ENCODE assay signal across 8 cellular contexts in the genomic region with DNA sequence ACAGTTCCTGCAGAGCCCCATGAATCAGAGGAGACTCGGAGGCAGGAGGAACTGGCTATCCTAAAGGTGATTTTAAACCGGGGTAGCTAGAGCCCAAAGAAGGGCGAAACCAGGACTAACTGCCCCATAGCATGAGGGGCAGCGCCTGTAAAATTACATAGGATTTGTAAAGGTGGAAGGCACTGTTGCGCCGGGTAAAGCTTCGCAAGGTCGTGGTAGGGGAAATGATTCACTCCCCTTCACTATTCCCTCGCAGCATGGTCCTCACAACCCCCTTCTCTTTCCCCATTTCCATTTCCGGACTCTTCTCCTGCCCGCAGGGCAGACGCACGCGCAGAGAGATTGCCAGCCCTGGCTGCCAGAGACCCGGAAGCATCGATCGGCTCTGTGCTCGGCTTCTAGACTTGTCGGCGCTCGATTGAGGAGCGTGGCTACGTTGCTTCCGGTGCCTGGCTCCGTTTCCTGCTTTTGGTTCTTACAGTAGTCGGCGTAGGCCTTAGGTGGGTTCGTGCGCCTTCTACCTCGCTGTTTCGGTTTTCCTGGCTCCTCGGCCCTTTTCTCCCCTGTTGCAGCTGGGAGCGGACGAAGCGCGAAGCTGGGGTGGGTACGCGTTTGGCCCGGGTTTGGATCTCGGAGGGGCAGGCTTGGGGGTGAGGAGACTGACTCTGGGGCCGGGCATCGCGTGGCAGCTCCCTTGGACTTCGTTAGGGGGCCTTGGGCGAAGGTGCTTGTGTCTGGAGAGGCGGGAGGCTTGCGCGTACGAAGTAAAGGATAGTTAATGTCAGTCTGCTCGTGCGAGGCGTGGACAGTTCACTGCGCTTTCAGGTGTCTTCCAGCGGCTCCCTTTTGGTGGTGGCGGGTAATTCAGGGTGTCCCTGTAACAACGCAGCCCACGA. TPM values are rescaled to one million over a fixed set of nuclear protein-coding genes. Genes with fewer than 3 reads are reported as not detected.
A peak's percentile ranks its signal among the peaks of the same experiment; 100 is the strongest.
DNase-seq lines count a peak whose midpoint lies in the region; ATAC-seq and TF ChIP-seq lines count a peak whose summit lies in the region.

SNRPB2 (plus strand) TSS at position 462 of the 896 bp plus-strand sequence. CDS start 1,677 bp downstream, outside the sequence.

- in situ Hi-C loops in Panc1 (cut with HindIII; ENCODE audit: low pct_unique_long_range_greater_than_20kb, low sequenced_read_pairs): no loop called here

- peak within 1 kb of the TSS; percentile 100 for H3K4me3 ChIP-seq in Panc1 (ENCODE audit: low read depth in 2 of 2, low read length in 2 of 2)
- peak within 1 kb of the TSS; percentile 76 to 87 (median 83) for H3K4me3 ChIP-seq in esophagus muscularis mucosa
- H3K4me3 ChIP-seq in muscle layer of duodenum (ENCODE audit: low read depth in 1 of 2, low read length in 2 of 2): peak within 1 kb of the TSS; percentile 93 to 98

- TF ChIP-seq CTCF in Panc1 (IDR thresholded peaks at IDR 0.05): no peak
- TF ChIP-seq CTCF in esophagus muscularis mucosa (IDR thresholded peaks at IDR 0.05): peak in 1 of 3 experiments; percentile 27

- H3K27ac ChIP-seq in Panc1 (ENCODE audit: low read length) (peak within 1 kb of the TSS; percentile 96), esophagus muscularis mucosa (replicated peaks in 1 of 4) (peak within 1 kb of the TSS; percentile 74 to 87 (median 82)), muscle layer of duodenum (ENCODE audit: low read length) (peak within 1 kb of the TSS; percentile 90)

- intact Hi-C loops in Panc1 (cut with micrococcal nuclease; ENCODE audit: unreplicated experiment): no loop called here
- intact Hi-C loops in esophagus muscularis mucosa (cut with DNase I): loop anchor here (5.0 kb wide), 1 partner anchor 158 kb away; the partner anchor contains the start of gene KIF16B

- WGBS in esophagus muscularis mucosa: 7% methylated on average over 43 of the region's 57 CpGs

- DNase-seq in DMS53 (lab: John Stamatoyannopoulos, UW): peak; percentile 98
- DNase-seq in KG1 (lab: John Stamatoyannopoulos, UW): peak; percentile 85
- peak; percentile 80 for DNase-seq in Panc1 (ENCODE audit: low read depth, low spot score)
- peak; percentile 88 to 92 for DNase-seq in activated T-cell treated with anti-CD3 and anti-CD28 coated beads, Interleukin-2, amount 50 U/mL, for 48 hours
- DNase-seq in esophagus muscularis mucosa (ENCODE audit: extremely low spot score): peak; percentile 96
- DNase-seq in stimulated activated CD8-positive, alpha-beta memory T cell treated with anti-CD3 and anti-CD28 coated beads, Interleukin-7, amount 100 ng/mL, for 4 hours (ENCODE audit: low read depth in 2 of 2): peak; percentile 86 to 89

- H3K27me3 ChIP-seq in Panc1 (ENCODE audit: control insufficient read depth, insufficient read depth, low read length) (peaks cover 20% of the 10 kb centered on the region), esophagus muscularis mucosa (peaks cover 0 to 21% (median 0%) of the 10 kb centered on the region in 4 donors), muscle layer of duodenum (ENCODE audit: low read depth, low read length) (no peaks in the 10 kb centered on the region)

- POLR2A ChIA-PET in Panc1 (lab: Charles Lee): no interaction called here

- peaks cover 8% of the 10 kb centered on the region; the same call in 1 of the 2 replicates for H3K9me3 ChIP-seq in Panc1 (ENCODE audit: control insufficient read depth, insufficient read depth, low read depth, low read length)
- H3K9me3 ChIP-seq in esophagus muscularis mucosa: no peaks in the 10 kb centered on the region
- peaks cover 0 to 2% of the 10 kb centered on the region in 2 donors for H3K9me3 ChIP-seq in muscle layer of duodenum (ENCODE audit: control insufficient read depth in 1 of 2, low read length in 2 of 2)

- peaks cover 3% of the 10 kb centered on the region; the same call in 1 of the 2 replicates for H3K4me1 ChIP-seq in Panc1 (ENCODE audit: control insufficient read depth, insufficient read depth, low read length)
- H3K4me1 ChIP-seq in esophagus muscularis mucosa: peaks cover 17 to 41% (median 20%) of the 10 kb centered on the region in 4 donors
- H3K4me1 ChIP-seq in muscle layer of duodenum (ENCODE audit: control insufficient read depth in 1 of 2, insufficient read depth in 2 of 2, low read length in 2 of 2): peaks cover 4 to 19% of the 10 kb centered on the region in 2 donors

- ATAC-seq in GM21723 (IDR thresholded peaks at IDR 0.05; ENCODE audit: unreplicated experiment) (peak; percentile 99), Panc1 (peak; percentile 99)

- H3K36me3 ChIP-seq in Panc1 (ENCODE audit: control insufficient read depth, insufficient read depth, low read length) (peaks cover 30% of the 10 kb centered on the region), esophagus muscularis mucosa (peaks cover 4 to 30% (median 21%) of the 10 kb centered on the region in 4 donors), muscle layer of duodenum (ENCODE audit: control insufficient read depth in 1 of 2, insufficient read depth in 2 of 2, low read length in 2 of 2) (peaks cover 27% of the 10 kb centered on the region in 2 donors)

- BruUV-seq in Panc1 (replicated peaks; lab: Mats Ljungman, UMichigan): TSS peak; percentile 80

- CTCF ChIA-PET in Panc1 (lab: Charles Lee): no interaction called here

- TF ChIP-seq EP300 in esophagus muscularis mucosa (IDR thresholded peaks at IDR 0.05): no peak

- TF ChIP-seq POLR2A in esophagus muscularis mucosa (IDR thresholded peaks at IDR 0.05; ENCODE audit: low read depth): no peak

RNA-seq across cellular contexts. Expression of gene SNRPB2, which starts in this region (rescaled TPM):
- 68.5 TPM for total RNA-seq in Panc1 (2021; ENCODE audit: unreplicated experiment)
- 46.4 TPM for polyA plus RNA-seq in Panc1 (2012; ENCODE audit: insufficient read length)
- total RNA-seq in esophagus muscularis mucosa: 10 to 100 TPM; 22.0 to 49.4 (median 30.5) TPM

Comparison
In these comparisons a context has a peak if more than half of its experiments do, and no peak if none do; other contexts are left out.
1. Peak in every context shown above with its lines: DNase-seq, ATAC-seq, H3K4me3 ChIP-seq and H3K27ac ChIP-seq.